8 cellular contexts compared by ENCODE assay signal in genomic region chrX:84186603-84187358, GRCh38. TPM values are rescaled to one million over a fixed set of nuclear protein-coding genes. Genes with fewer than 3 reads are reported as not detected.
DNase-seq lines count a peak whose midpoint lies in the region; ATAC-seq and TF ChIP-seq lines count a peak whose summit lies in the region.

No MANE protein-coding gene starts in this region.

- H3K4me3 Mint-ChIP-seq in activated CD4-positive, alpha-beta T cell treated with anti-CD3 and anti-CD28 coated beads, Interleukin-2, amount 10 ng/mL, durations not matched to agents 7 days and 5 days: peak overlapping the region; percentile 2

- TF ChIP-seq CTCF in brain microvascular endothelial cell (IDR thresholded peaks at IDR 0.05; ENCODE audit: low read depth, low read length, missing control alignments): no peak

- no peaks in the 10 kb centered on the region for H3K9me3 ChIP-seq in mesodermal cell (ENCODE audit: control insufficient read depth, low read length)

- H3K4me1 Mint-ChIP-seq in activated CD4-positive, alpha-beta T cell treated with anti-CD3 and anti-CD28 coated beads, Interleukin-2, amount 10 ng/mL, durations not matched to agents 7 days and 5 days: peaks cover 2% of the 10 kb centered on the region

- H3K27me3 Mint-ChIP-seq in activated CD4-positive, alpha-beta T cell treated with anti-CD3 and anti-CD28 coated beads, Interleukin-2, amount 10 ng/mL, durations not matched to agents 7 days and 5 days: peaks cover 9% of the 10 kb centered on the region

- H3K27me3 ChIP-seq in brain microvascular endothelial cell (replicated peaks): no peaks in the 10 kb centered on the region

- H3K27ac Mint-ChIP-seq in activated CD4-positive, alpha-beta T cell treated with anti-CD3 and anti-CD28 coated beads, Interleukin-2, amount 10 ng/mL, durations not matched to agents 7 days and 5 days: no peak overlapping the region

- WGBS in mesodermal cell (ENCODE audit: insufficient coverage in 2 of 2), 2 experiments: 0% methylated on average over 1 to 3 of the region's 15 CpGs

- in situ Hi-C loops in brain microvascular endothelial cell (cut with HindIII; ENCODE audit: low pct_ligation_motif_present, low sequenced_read_pairs): no loop called here

- CTCF ChIA-PET in activated CD4-positive, alpha-beta T cell treated with anti-CD3 and anti-CD28 coated beads, Interleukin-2, amount 10 ng/mL, durations not matched to agents 7 days and 5 days (lab: Charles Lee): no interaction called here

- no peaks in the 10 kb centered on the region for H3K36me3 Mint-ChIP-seq in activated CD4-positive, alpha-beta T cell treated with anti-CD3 and anti-CD28 coated beads, Interleukin-2, amount 10 ng/mL, durations not matched to agents 7 days and 5 days (ENCODE audit: low read depth)

- no peaks in the 10 kb centered on the region for H3K4me1 ChIP-seq in mesodermal cell (ENCODE audit: control insufficient read depth, insufficient read depth, low read length, poor library complexity, severe bottlenecking)

- H3K27ac ChIP-seq in brain microvascular endothelial cell (no peak overlapping the region), mesodermal cell (ENCODE audit: low read depth, low read length, severe bottlenecking) (no peak overlapping the region)

- POLR2A ChIA-PET in activated CD4-positive, alpha-beta T cell treated with anti-CD3 and anti-CD28 coated beads, Interleukin-2, amount 10 ng/mL, durations not matched to agents 7 days and 5 days (lab: Charles Lee): no interaction called here

- ATAC-seq in HG03457 (IDR thresholded peaks at IDR 0.05; ENCODE audit: unreplicated experiment): peak; percentile 33

- DNase-seq in activated CD4-positive, alpha-beta T cell treated with anti-CD3 and anti-CD28 coated beads, Interleukin-2, amount 10 ng/mL, durations not matched to agents 7 days and 5 days: no peak
- no peak for DNase-seq in activated CD4-positive, alpha-beta T cell treated with anti-CD3 and anti-CD28 coated beads, Interleukin-2, amount 50 U/mL, for 4 hours
- DNase-seq in brain microvascular endothelial cell (no peak), Ammon's horn (ENCODE audit: low spot score) (no peak), MV-4-11 (lab: John Stamatoyannopoulos, UW) (no peak)
- DNase-seq in effector CD8-positive, alpha-beta T cell (lab: John Stamatoyannopoulos, UW): no peak

- no peaks in the 10 kb centered on the region for H3K9me3 Mint-ChIP-seq in activated CD4-positive, alpha-beta T cell treated with anti-CD3 and anti-CD28 coated beads, Interleukin-2, amount 10 ng/mL, durations not matched to agents 7 days and 5 days

- H3K36me3 ChIP-seq in brain microvascular endothelial cell (replicated peaks) (no peaks in the 10 kb centered on the region), mesodermal cell (ENCODE audit: control insufficient read depth, insufficient read depth, low read length) (no peaks in the 10 kb centered on the region)

- H3K4me3 ChIP-seq in brain microvascular endothelial cell (ENCODE audit: low read depth, low read length) (peak overlapping the region; percentile 63), mesodermal cell (ENCODE audit: extremely low read depth, insufficient read depth, low read length, poor library complexity, severe bottlenecking) (peak overlapping the region; percentile 53)

RNA-seq across cellular contexts. Expression of gene RPS6KA6, which starts 1.2 kb away (rescaled TPM):
- not detected for total RNA-seq in activated CD4-positive, alpha-beta T cell treated with anti-CD3 and anti-CD28 coated beads, Interleukin-2, amount 10 ng/mL, durations not matched to agents 7 days and 5 days
- polyA plus RNA-seq in mesodermal cell (2013, experiment 1 of 2): 3.7 TPM
- polyA plus RNA-seq in mesodermal cell (2013, experiment 2 of 2): 3.7 TPM
